Comparison of ENCODE assay signal across 6 cellular contexts in the genomic region with DNA sequence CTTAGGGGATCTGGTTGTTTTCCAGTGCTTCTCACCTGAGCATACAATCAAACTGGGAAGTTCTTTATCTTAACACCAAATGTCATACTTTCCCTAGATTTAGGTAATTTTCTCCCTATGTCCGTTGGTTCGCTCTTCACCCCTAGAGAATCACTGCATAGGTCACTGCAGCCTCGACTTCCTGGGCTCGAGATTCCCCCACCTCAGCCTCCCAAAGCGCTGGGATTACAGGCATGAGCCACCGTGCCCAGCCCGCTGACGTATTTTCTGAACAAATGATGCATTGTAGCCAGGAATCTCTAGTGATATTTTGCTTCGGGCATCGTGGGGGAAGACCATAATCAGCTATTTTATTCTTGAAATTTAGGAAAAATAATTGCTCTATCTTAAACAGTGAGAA. TPM values are rescaled to one million over a fixed set of nuclear protein-coding genes. Genes with fewer than 3 reads are reported as not detected.
DNase-seq lines count a peak whose midpoint lies in the region; ATAC-seq and TF ChIP-seq lines count a peak whose summit lies in the region.

No MANE protein-coding gene starts in this region.

- no peaks in the 10 kb centered on the region for H3K9me3 Mint-ChIP-seq in CD8-positive, alpha-beta memory T cell

- H3K27ac Mint-ChIP-seq in CD8-positive, alpha-beta memory T cell = peak overlapping the region; percentile 96 to 100 (median 98)
- peak overlapping the region; percentile 99 for H3K27ac Mint-ChIP-seq in T-helper 17 cell

- DNase-seq in CD8-positive, alpha-beta memory T cell = no peak
- no peak for DNase-seq in T-helper 17 cell
- no peak for DNase-seq in kidney epithelial cell (ENCODE audit: low read depth)
- no peak for DNase-seq in OCI-M2 (lab: John Stamatoyannopoulos, UW; ENCODE audit: unreplicated experiment)
- no peak for DNase-seq in NCI-H526 treated with DMSO at 0.1 percent for 48 hours (lab: John Stamatoyannopoulos, UW)

- H3K27me3 Mint-ChIP-seq in CD8-positive, alpha-beta memory T cell = peaks cover 0 to 10% of the 10 kb centered on the region in 2 donors
- no peaks in the 10 kb centered on the region for H3K27me3 Mint-ChIP-seq in T-helper 17 cell

- no peak for TF ChIP-seq CTCF in kidney epithelial cell (IDR thresholded peaks at IDR 0.05; ENCODE audit: insufficient read depth, low read length, poor library complexity, severe bottlenecking)

- H3K36me3 Mint-ChIP-seq in CD8-positive, alpha-beta memory T cell = peaks cover 8 to 63% (median 33%) of the 10 kb centered on the region in 3 donors
- H3K36me3 Mint-ChIP-seq in T-helper 17 cell (ENCODE audit: low read depth) = peaks cover 13% of the 10 kb centered on the region

- H3K27ac ChIP-seq in CD8-positive, alpha-beta memory T cell (ENCODE audit: low read depth, low read length) = peak overlapping the region; percentile 99

- H3K4me1 Mint-ChIP-seq in CD8-positive, alpha-beta memory T cell = peaks cover 34 to 43% (median 37%) of the 10 kb centered on the region in 3 donors
- H3K4me1 Mint-ChIP-seq in T-helper 17 cell = peaks cover 31% of the 10 kb centered on the region

- H3K36me3 ChIP-seq in CD8-positive, alpha-beta memory T cell (ENCODE audit: insufficient read depth, low read length) = peaks cover 29% of the 10 kb centered on the region
- H3K36me3 ChIP-seq in kidney epithelial cell (ENCODE audit: control insufficient read depth, insufficient read depth, low read length) = no peaks in the 10 kb centered on the region

- no peaks in the 10 kb centered on the region for H3K9me3 ChIP-seq in CD8-positive, alpha-beta memory T cell (ENCODE audit: low read length)
- no peaks in the 10 kb centered on the region for H3K9me3 ChIP-seq in T-helper 17 cell (ENCODE audit: control insufficient read depth, low read length, poor library complexity, severe bottlenecking)

- no peaks in the 10 kb centered on the region for H3K27me3 ChIP-seq in CD8-positive, alpha-beta memory T cell (ENCODE audit: insufficient read depth, low read length, poor library complexity, severe bottlenecking)
- no peaks in the 10 kb centered on the region for H3K27me3 ChIP-seq in kidney epithelial cell (ENCODE audit: control insufficient read depth, insufficient read depth, low read length)

- POLR2A ChIA-PET in CD8-positive, alpha-beta memory T cell (lab: Charles Lee) = interaction anchor here (0.6 to 5.0 kb wide), 5 partner anchors 8 to 142 kb away, joined by 3 to 115 read pairs (median 5); a partner anchor contains a TSS

- H3K4me3 ChIP-seq in CD8-positive, alpha-beta memory T cell (ENCODE audit: low read length) = peak overlapping the region; percentile 93
- H3K4me3 ChIP-seq in kidney epithelial cell (ENCODE audit: low read depth, low read length) = peak overlapping the region; percentile 74

- H3K4me1 ChIP-seq in CD8-positive, alpha-beta memory T cell (ENCODE audit: insufficient read depth, low read length) = peaks cover 34% of the 10 kb centered on the region

- ATAC-seq in T-helper 17 cell = no peak
- ATAC-seq in HG03095 (IDR thresholded peaks at IDR 0.05; ENCODE audit: unreplicated experiment) = no peak

- CTCF ChIA-PET in CD8-positive, alpha-beta memory T cell (lab: Charles Lee) = interaction anchor here (0.7 to 5.5 kb wide), 3 partner anchors 8 to 75 kb away, joined by 3 to 89 read pairs (median 47); a partner anchor contains a TSS

- peak overlapping the region; percentile 89 to 100 (median 99) for H3K4me3 Mint-ChIP-seq in CD8-positive, alpha-beta memory T cell
- H3K4me3 Mint-ChIP-seq in T-helper 17 cell = peak overlapping the region; percentile 98

RNA-seq across cellular contexts. Expression of a gene that starts 1.1 kb away (rescaled TPM):
- total RNA-seq in CD8-positive, alpha-beta memory T cell = 1,000 to 10,000 TPM; 5,711 to 5,990 TPM
- polyA plus RNA-seq in CD8-positive, alpha-beta memory T cell = 7,268 TPM
- 1,000 to 10,000 TPM; 5,484 to 5,668 TPM for total RNA-seq in T-helper 17 cell
- 2,735 and 3,237 TPM in 2 replicates for total RNA-seq in kidney epithelial cell

RNA-seq across cellular contexts. Expression of a gene that starts 2.7 kb away (rescaled TPM):
- 1 to 10 TPM; 8.1 to 9.0 TPM for total RNA-seq in CD8-positive, alpha-beta memory T cell
- polyA plus RNA-seq in CD8-positive, alpha-beta memory T cell = 3.2 TPM
- total RNA-seq in T-helper 17 cell (1 to 10 TPM; 6.8 to 8.7 TPM), kidney epithelial cell (3.0 and 4.7 TPM in 2 replicates)

RNA-seq across cellular contexts. Expression of a gene that starts 11.0 kb away (rescaled TPM):
- total RNA-seq in CD8-positive, alpha-beta memory T cell = 100 to 1,000 TPM; 468 to 504 TPM
- polyA plus RNA-seq in CD8-positive, alpha-beta memory T cell = 249 TPM
- total RNA-seq in T-helper 17 cell (10 to 100 TPM; 62.0 to 76.2 TPM), kidney epithelial cell (149 and 179 TPM in 2 replicates)

RNA-seq across cellular contexts. Expression of a gene that starts 12.7 kb away (rescaled TPM):
- 100 to 1,000 TPM; 185 to 191 TPM for total RNA-seq in CD8-positive, alpha-beta memory T cell
- 374 TPM for polyA plus RNA-seq in CD8-positive, alpha-beta memory T cell
- total RNA-seq in T-helper 17 cell = 100 to 1,000 TPM; 178 to 211 TPM
- 213 and 309 TPM in 2 replicates for total RNA-seq in kidney epithelial cell

RNA-seq across cellular contexts. Expression of a gene that starts 35.4 kb away (rescaled TPM):
- total RNA-seq in CD8-positive, alpha-beta memory T cell = 1 to 10 TPM; 1.7 to 1.9 TPM
- 0.63 TPM for polyA plus RNA-seq in CD8-positive, alpha-beta memory T cell
- total RNA-seq in T-helper 17 cell = under 1 TPM; 0.60 to 0.80 TPM
- 12.3 and 17.3 TPM in 2 replicates for total RNA-seq in kidney epithelial cell
